In genomic region chr3:182921665-182922355, GRCh38 we compare ENCODE assay signal across 1 cellular context.
TF ChIP-seq lines count a peak whose summit lies in the region.

No MANE protein-coding gene starts in this region.

TF ChIP-seq in K562, 482 proteins besides CTCF, POLR2A, EP300 and RAD21 (continued from another document and continues in another):
- TF ChIP-seq VEZF1 (CRISPR knock-in tag; IDR thresholded peaks at IDR 0.05) = peak; percentile 5; the same call in 1 of the 2 replicates
- no peak for TF ChIP-seq KLF16 (IDR thresholded peaks at IDR 0.05)
- TF ChIP-seq ARID1B (IDR thresholded peaks at IDR 0.05) = peak; percentile 74
- no peak for TF ChIP-seq ZBTB33 (CRISPR knock-in tag; IDR thresholded peaks at IDR 0.05)
- TF ChIP-seq DDX20 (tag; IDR thresholded peaks at IDR 0.05; ENCODE audit: low read depth) = no peak
- TF ChIP-seq ZNF316 (IDR thresholded peaks at IDR 0.05) = peak; percentile 64
- no peak for TF ChIP-seq SAP30 (IDR thresholded peaks at IDR 0.05; ENCODE audit: borderline replicate concordance, insufficient read depth, low read depth, low read length, poor library complexity, severe bottlenecking)
- peak; percentile 55 for TF ChIP-seq EP400 (IDR thresholded peaks at IDR 0.05)
- TF ChIP-seq CXXC5 (CRISPR knock-in tag; IDR thresholded peaks at IDR 0.05) = 0 out of 2 replicates have a peak, but pooled peaks have one; percentile 6
- no peak for TF ChIP-seq MCM7 (IDR thresholded peaks at IDR 0.05)
- 0 out of 2 replicates have a peak, but pooled peaks have one; percentile 26 for TF ChIP-seq STAT5A (IDR thresholded peaks at IDR 0.05; ENCODE audit: borderline replicate concordance, low read length)
- TF ChIP-seq HMBOX1 (IDR thresholded peaks at IDR 0.05) = no peak
- no peak for TF ChIP-seq CBFA2T2 (conservative IDR thresholded peaks at IDR 0.05)
- TF ChIP-seq CEBPB (tag; IDR thresholded peaks at IDR 0.05) = peak; percentile 83
- TF ChIP-seq ZC3H11A (IDR thresholded peaks at IDR 0.05; ENCODE audit: low read depth, low read length) = no peak
- no peak for TF ChIP-seq NR1H2 (CRISPR knock-in tag; IDR thresholded peaks at IDR 0.05)
- no peak for TF ChIP-seq RFX1 (IDR thresholded peaks at IDR 0.05)
- TF ChIP-seq CEBPG (CRISPR knock-in tag; IDR thresholded peaks at IDR 0.05) = peak; percentile 79; the same call in 1 of the 2 replicates
- peak; percentile 87 to 91 for TF ChIP-seq CEBPG (tag; conservative IDR thresholded peaks at IDR 0.05 in 1 of 2, IDR thresholded peaks at IDR 0.05 in 1 of 2)
- TF ChIP-seq ZBTB8A (IDR thresholded peaks at IDR 0.05; ENCODE audit: partially characterized antibody) = no peak
- peak; percentile 37; the same call in 1 of the 2 replicates for TF ChIP-seq ZNF239 (CRISPR knock-in tag; IDR thresholded peaks at IDR 0.05)
- no peak for TF ChIP-seq SRSF1 (IDR thresholded peaks at IDR 0.05; ENCODE audit: low read depth, low read length)
- peak; percentile 40 for TF ChIP-seq BRD9 (IDR thresholded peaks at IDR 0.05; ENCODE audit: low read depth, partially characterized antibody)
- TF ChIP-seq EZH2 (IDR thresholded peaks at IDR 0.05; ENCODE audit: borderline replicate concordance, low read depth, low read length) = no peak
- TF ChIP-seq DMBX1 (CRISPR knock-in tag; IDR thresholded peaks at IDR 0.05; ENCODE audit: borderline replicate concordance) = peak; percentile 44; the same call in 1 of the 2 replicates
- TF ChIP-seq ESRRB (CRISPR knock-in tag; IDR thresholded peaks at IDR 0.05; ENCODE audit: borderline replicate concordance) = no peak
- TF ChIP-seq SMARCA4 (IDR thresholded peaks at IDR 0.05) = peak; percentile 80
- no peak for TF ChIP-seq NCOA6 (IDR thresholded peaks at IDR 0.05)
- TF ChIP-seq GTF3C2 (IDR thresholded peaks at IDR 0.05; ENCODE audit: borderline replicate concordance, extremely low read depth, insufficient read length) = no peak
- TF ChIP-seq KLF1 (tag; IDR thresholded peaks at IDR 0.05) = no peak
- TF ChIP-seq TBP (optimal IDR thresholded peaks at IDR 0.05; ENCODE audit: low read depth, low read length) = no peak
- TF ChIP-seq, protein P1, sequence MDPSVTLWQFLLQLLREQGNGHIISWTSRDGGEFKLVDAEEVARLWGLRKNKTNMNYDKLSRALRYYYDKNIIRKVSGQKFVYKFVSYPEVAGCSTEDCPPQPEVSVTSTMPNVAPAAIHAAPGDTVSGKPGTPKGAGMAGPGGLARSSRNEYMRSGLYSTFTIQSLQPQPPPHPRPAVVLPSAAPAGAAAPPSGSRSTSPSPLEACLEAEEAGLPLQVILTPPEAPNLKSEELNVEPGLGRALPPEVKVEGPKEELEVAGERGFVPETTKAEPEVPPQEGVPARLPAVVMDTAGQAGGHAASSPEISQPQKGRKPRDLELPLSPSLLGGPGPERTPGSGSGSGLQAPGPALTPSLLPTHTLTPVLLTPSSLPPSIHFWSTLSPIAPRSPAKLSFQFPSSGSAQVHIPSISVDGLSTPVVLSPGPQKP (CRISPR knock-in tag; IDR thresholded peaks at IDR 0.05) = no peak
- TF ChIP-seq, protein P2, sequence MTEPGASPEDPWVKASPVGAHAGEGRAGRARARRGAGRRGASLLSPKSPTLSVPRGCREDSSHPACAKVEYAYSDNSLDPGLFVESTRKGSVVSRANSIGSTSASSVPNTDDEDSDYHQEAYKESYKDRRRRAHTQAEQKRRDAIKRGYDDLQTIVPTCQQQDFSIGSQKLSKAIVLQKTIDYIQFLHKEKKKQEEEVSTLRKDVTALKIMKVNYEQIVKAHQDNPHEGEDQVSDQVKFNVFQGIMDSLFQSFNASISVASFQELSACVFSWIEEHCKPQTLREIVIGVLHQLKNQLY (CRISPR knock-in tag; conservative IDR thresholded peaks at IDR 0.05) = no peak
- TF ChIP-seq, protein P3, sequence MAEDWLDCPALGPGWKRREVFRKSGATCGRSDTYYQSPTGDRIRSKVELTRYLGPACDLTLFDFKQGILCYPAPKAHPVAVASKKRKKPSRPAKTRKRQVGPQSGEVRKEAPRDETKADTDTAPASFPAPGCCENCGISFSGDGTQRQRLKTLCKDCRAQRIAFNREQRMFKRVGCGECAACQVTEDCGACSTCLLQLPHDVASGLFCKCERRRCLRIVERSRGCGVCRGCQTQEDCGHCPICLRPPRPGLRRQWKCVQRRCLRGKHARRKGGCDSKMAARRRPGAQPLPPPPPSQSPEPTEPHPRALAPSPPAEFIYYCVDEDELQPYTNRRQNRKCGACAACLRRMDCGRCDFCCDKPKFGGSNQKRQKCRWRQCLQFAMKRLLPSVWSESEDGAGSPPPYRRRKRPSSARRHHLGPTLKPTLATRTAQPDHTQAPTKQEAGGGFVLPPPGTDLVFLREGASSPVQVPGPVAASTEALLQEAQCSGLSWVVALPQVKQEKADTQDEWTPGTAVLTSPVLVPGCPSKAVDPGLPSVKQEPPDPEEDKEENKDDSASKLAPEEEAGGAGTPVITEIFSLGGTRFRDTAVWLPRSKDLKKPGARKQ (CRISPR knock-in tag; IDR thresholded peaks at IDR 0.05) = no peak
- TF ChIP-seq, protein P4, sequence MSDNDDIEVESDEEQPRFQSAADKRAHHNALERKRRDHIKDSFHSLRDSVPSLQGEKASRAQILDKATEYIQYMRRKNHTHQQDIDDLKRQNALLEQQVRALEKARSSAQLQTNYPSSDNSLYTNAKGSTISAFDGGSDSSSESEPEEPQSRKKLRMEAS (CRISPR knock-in tag; IDR thresholded peaks at IDR 0.05) = no peak
- TF ChIP-seq, protein P5, sequence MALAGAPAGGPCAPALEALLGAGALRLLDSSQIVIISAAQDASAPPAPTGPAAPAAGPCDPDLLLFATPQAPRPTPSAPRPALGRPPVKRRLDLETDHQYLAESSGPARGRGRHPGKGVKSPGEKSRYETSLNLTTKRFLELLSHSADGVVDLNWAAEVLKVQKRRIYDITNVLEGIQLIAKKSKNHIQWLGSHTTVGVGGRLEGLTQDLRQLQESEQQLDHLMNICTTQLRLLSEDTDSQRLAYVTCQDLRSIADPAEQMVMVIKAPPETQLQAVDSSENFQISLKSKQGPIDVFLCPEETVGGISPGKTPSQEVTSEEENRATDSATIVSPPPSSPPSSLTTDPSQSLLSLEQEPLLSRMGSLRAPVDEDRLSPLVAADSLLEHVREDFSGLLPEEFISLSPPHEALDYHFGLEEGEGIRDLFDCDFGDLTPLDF (CRISPR knock-in tag; IDR thresholded peaks at IDR 0.05) = no peak
- TF ChIP-seq TCF3 (CRISPR knock-in tag; IDR thresholded peaks at IDR 0.05) = no peak
- TF ChIP-seq TAF7 (tag; IDR thresholded peaks at IDR 0.05) = no peak
- TF ChIP-seq ZKSCAN8 (CRISPR knock-in tag; IDR thresholded peaks at IDR 0.05) = no peak
- TF ChIP-seq ZNF311 (CRISPR knock-in tag; IDR thresholded peaks at IDR 0.05) = 0 out of 2 replicates have a peak, but pooled peaks have one; percentile 61
- no peak for TF ChIP-seq NFIC (IDR thresholded peaks at IDR 0.05)
- no peak for TF ChIP-seq XRCC4 (IDR thresholded peaks at IDR 0.05; ENCODE audit: extremely low read depth, insufficient read depth, insufficient read length)
- TF ChIP-seq, protein P6, sequence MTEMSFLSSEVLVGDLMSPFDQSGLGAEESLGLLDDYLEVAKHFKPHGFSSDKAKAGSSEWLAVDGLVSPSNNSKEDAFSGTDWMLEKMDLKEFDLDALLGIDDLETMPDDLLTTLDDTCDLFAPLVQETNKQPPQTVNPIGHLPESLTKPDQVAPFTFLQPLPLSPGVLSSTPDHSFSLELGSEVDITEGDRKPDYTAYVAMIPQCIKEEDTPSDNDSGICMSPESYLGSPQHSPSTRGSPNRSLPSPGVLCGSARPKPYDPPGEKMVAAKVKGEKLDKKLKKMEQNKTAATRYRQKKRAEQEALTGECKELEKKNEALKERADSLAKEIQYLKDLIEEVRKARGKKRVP (CRISPR knock-in tag; IDR thresholded peaks at IDR 0.05) = peak; percentile 90
- 0 out of 2 replicates have a peak, but pooled peaks have one; percentile 50 for TF ChIP-seq MTA1 (IDR thresholded peaks at IDR 0.05; ENCODE audit: borderline replicate concordance)
